ENCODE assay signal across 1 cellular context in the genomic region with DNA sequence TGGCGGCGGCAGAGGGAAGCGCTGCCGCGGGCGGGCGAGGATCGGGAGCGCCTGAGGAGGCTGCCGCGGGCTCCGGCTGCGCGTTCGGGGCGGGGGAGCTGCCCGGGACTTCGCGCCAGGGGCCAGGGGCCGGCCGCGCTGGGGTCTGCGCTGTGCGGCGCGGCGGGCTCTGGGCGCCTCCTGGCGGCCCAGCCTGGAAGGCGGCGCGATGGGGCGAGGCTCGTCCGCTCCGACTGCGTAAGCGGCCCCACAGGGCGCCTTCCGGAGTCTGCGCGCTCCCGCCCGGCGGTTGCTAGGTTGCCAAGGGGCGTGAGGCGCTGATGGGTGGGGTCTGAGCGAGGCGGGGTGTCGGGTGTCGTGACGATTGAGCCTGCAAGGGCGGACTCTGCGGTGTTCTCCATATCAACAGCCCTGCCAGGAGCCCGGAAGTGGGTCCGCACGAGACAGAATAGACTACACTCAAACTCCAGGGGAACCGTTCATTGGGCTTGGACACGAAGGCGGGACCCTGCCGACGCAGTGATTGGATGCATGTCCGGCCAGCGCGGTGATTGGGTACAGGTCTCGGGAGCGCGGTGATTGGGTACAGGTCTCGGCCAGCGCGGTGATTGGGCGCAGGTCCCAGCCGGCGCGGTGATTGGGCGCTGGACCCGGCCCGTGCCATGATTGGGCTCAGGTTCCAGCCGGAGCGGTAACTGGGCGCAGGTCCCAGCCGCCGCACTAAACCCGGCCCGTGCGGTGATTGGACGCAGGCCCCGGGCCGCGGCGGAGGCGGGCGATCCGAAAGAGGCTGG.
TF ChIP-seq lines count a peak whose summit lies in the region.

A gene with protein sequence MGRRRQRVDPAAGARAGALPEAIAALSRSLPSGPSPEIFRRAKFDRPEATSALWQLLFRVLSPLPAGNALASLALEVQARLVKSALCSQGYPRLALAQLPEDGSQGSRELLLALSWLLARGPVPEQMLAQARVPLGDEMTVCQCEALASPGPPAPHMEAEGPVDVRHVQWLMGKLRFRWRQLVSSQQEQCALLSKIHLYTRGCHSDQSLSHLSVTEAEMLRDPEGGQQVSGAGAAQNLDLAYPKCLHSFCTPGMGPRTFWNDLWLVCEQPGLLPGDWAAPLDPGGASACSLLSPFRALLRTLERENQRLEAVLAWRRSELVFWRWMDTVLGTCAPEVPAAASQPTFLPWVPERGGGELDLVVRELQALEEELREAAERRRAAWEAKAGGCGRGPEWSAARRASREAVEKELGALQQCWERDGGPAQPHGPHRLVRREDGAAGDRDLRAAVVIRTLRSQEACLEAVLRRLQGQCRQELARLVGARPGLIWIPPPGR (plus strand): TSS at position 675 of the 794 bp plus-strand sequence. CDS start 130 bp downstream, outside the sequence.

TF ChIP-seq in H1, 55 proteins besides CTCF, POLR2A, EP300 and RAD21:
- no peak for TF ChIP-seq BACH1 (IDR thresholded peaks at IDR 0.05; ENCODE audit: low read length)
- no peak for TF ChIP-seq JUND (IDR thresholded peaks at IDR 0.05; ENCODE audit: low read length)
- no peak for TF ChIP-seq BCL11A (IDR thresholded peaks at IDR 0.05; ENCODE audit: low read depth in 2 of 2, low read length in 2 of 2)
- TF ChIP-seq SP4 (IDR thresholded peaks at IDR 0.05; ENCODE audit: low read length): peak; percentile 80; the same call in 1 of the 2 replicates
- no peak for TF ChIP-seq RFX5 (IDR thresholded peaks at IDR 0.05; ENCODE audit: borderline replicate concordance, low read depth, low read length)
- TF ChIP-seq SP1 (IDR thresholded peaks at IDR 0.05; ENCODE audit: low read depth, low read length): peak; percentile 97
- TF ChIP-seq POU5F1 (IDR thresholded peaks at IDR 0.05; ENCODE audit: low read depth, low read length): no peak
- TF ChIP-seq TBP (IDR thresholded peaks at IDR 0.05; ENCODE audit: low read depth, low read length): peak; percentile 74
- peak; percentile 40 for TF ChIP-seq SP2 (IDR thresholded peaks at IDR 0.05; ENCODE audit: low read length)
- TF ChIP-seq POLR2AphosphoS5 (IDR thresholded peaks at IDR 0.05; ENCODE audit: low read depth, low read length): peak; percentile 88
- no peak for TF ChIP-seq SAP30 (IDR thresholded peaks at IDR 0.05; ENCODE audit: insufficient read depth, insufficient replicate concordance, low read length)
- TF ChIP-seq SIN3A (conservative IDR thresholded peaks at IDR 0.05 in 1 of 2, IDR thresholded peaks at IDR 0.05 in 1 of 2; ENCODE audit: low read depth in 1 of 2, low read length in 2 of 2): peak in 1 of 2 experiments; percentile 36; a peak in 1 of 4 replicates
- peak; percentile 91 for TF ChIP-seq TAF1 (IDR thresholded peaks at IDR 0.05; ENCODE audit: low read depth, low read length)
- TF ChIP-seq RBBP5 (IDR thresholded peaks at IDR 0.05; ENCODE audit: borderline replicate concordance, low read depth, low read length): no peak
- TF ChIP-seq, protein P1, sequence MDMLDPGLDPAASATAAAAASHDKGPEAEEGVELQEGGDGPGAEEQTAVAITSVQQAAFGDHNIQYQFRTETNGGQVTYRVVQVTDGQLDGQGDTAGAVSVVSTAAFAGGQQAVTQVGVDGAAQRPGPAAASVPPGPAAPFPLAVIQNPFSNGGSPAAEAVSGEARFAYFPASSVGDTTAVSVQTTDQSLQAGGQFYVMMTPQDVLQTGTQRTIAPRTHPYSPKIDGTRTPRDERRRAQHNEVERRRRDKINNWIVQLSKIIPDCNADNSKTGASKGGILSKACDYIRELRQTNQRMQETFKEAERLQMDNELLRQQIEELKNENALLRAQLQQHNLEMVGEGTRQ (IDR thresholded peaks at IDR 0.05; ENCODE audit: low read length): no peak
- peak; percentile 77 for TF ChIP-seq TAF7 (optimal IDR thresholded peaks at IDR 0.05; ENCODE audit: borderline replicate concordance, low read depth, low read length)
- TF ChIP-seq, protein P2, sequence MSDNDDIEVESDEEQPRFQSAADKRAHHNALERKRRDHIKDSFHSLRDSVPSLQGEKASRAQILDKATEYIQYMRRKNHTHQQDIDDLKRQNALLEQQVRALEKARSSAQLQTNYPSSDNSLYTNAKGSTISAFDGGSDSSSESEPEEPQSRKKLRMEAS (IDR thresholded peaks at IDR 0.05): peak; percentile 73
- no peak for TF ChIP-seq CBX5 (IDR thresholded peaks at IDR 0.05; ENCODE audit: low read depth, low read length)
- 0 out of 2 replicates have a peak, but pooled peaks have one; percentile 23 for TF ChIP-seq YY1 (IDR thresholded peaks at IDR 0.05; ENCODE audit: low read depth, low read length)
- TF ChIP-seq ZNF274 (IDR thresholded peaks at IDR 0.05; ENCODE audit: borderline replicate concordance, extremely low read depth, low read length): no peak
- no peak for TF ChIP-seq HDAC6 (IDR thresholded peaks at IDR 0.05; ENCODE audit: low read depth, low read length)
- peak; percentile 64 for TF ChIP-seq CREB1 (IDR thresholded peaks at IDR 0.05)
- TF ChIP-seq SRF (IDR thresholded peaks at IDR 0.05; ENCODE audit: low read depth, low read length): 0 out of 2 replicates have a peak, but pooled peaks have one; percentile 16
- TF ChIP-seq KDM4A (IDR thresholded peaks at IDR 0.05; ENCODE audit: low read depth, low read length, severe bottlenecking): peak; percentile 16
- peak; percentile 93 for TF ChIP-seq GABPA (IDR thresholded peaks at IDR 0.05; ENCODE audit: borderline replicate concordance, insufficient read depth, low read length)
- TF ChIP-seq EZH2 (IDR thresholded peaks at IDR 0.05; ENCODE audit: low read depth, low read length, severe bottlenecking): no peak
- no peak for TF ChIP-seq CHD1 (IDR thresholded peaks at IDR 0.05; ENCODE audit: low read depth, low read length)
- TF ChIP-seq, protein P3, sequence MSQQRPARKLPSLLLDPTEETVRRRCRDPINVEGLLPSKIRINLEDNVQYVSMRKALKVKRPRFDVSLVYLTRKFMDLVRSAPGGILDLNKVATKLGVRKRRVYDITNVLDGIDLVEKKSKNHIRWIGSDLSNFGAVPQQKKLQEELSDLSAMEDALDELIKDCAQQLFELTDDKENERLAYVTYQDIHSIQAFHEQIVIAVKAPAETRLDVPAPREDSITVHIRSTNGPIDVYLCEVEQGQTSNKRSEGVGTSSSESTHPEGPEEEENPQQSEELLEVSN (IDR thresholded peaks at IDR 0.05): peak; percentile 90
- peak; percentile 87 for TF ChIP-seq CHD2 (IDR thresholded peaks at IDR 0.05; ENCODE audit: low read length)
- TF ChIP-seq SIX5 (IDR thresholded peaks at IDR 0.05; ENCODE audit: low read depth, low read length): peak; percentile 27; the same call in 1 of the 2 replicates
- TF ChIP-seq EGR1 (IDR thresholded peaks at IDR 0.05; ENCODE audit: borderline replicate concordance, low read depth, low read length): no peak
- TF ChIP-seq NRF1 (IDR thresholded peaks at IDR 0.05; ENCODE audit: low read depth, low read length): peak; percentile 39; the same call in 1 of the 2 replicates
